Comparison of ENCODE assay signal across 23 cellular contexts in the genomic region with DNA sequence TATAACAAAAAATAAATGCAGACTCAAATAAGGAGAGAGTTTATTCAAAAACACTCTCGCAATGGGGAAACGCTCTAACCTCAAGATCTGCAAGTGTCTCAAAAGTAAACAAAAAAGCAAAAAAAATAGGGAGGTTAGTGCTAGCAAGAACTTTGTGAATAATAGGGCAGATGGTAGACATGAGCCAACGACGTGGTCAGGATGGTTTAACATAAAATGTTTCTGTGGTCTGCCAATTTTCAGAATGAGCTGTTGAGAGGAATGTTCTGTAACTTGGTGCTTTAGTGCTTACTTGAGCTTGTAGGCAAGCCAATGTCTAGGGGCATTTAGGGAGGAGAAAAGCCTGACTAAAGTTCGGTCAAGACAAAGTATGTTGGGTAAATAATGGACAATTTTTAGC.
"Had no signal": no experiment of that assay in that cellular context is flagged by ENCODE, and none has a peak within 500 bp of the region (broad histone marks: within the 10 kb centered on the region; RNA-seq: fewer than 3 reads in every experiment).

No MANE protein-coding gene starts in this region.

- H3K4me3 ChIP-seq: adrenal gland, cardiac muscle cell, PC-9 had no signal

- DNase-seq: activated CD4-positive, alpha-beta T cell treated with anti-CD3 and anti-CD28 coated beads for 48 hours; activated CD4-positive, alpha-beta T cell treated with anti-CD3 and anti-CD28 coated beads, Interleukin-2, amount 50 U/mL, for 4 hours; activated CD4-positive, CD25-positive, alpha-beta regulatory T cell treated with anti-CD3 and anti-CD28 coated beads, Interleukin-2, amount 50 U/mL, for 72 hours; activated CD8-positive, alpha-beta memory T cell treated with anti-CD3 and anti-CD28 coated beads, Interleukin-2, amount 50 U/mL, for 48 hours; activated CD8-positive, alpha-beta T cell treated with anti-CD3 and anti-CD28 coated beads, Interleukin-2, amount 10 ng/mL, durations not matched to agents 7 days and 5 days; activated naive CD4-positive, alpha-beta T cell treated with anti-CD3 and anti-CD28 coated beads, Interleukin-2, amount 50 U/mL, for 16 hours; activated naive CD8-positive, alpha-beta T cell treated with anti-CD3 and anti-CD28 coated beads, Interleukin-2, amount 10 ng/mL, durations not matched to agents 7 days and 5 days; activated T-cell treated with anti-CD3 and anti-CD28 coated beads, Interleukin-2, amount 50 U/mL, for 1 hour; adrenal gland; aorta; brain microvascular endothelial cell; Kasumi-1; MV-4-11; NCI-H1105; NCI-H1436; NCI-H1694 treated with DMSO at 0.1 percent for 48 hours; NCI-H2029 treated with DMSO at 0.1 percent for 48 hours; NCI-H2227 treated with DMSO at 0.1 percent for 48 hours; NCI-H526 treated with DMSO at 0.1 percent for 48 hours; PC-9; SHP77 treated with DMSO at 0.1 percent for 48 hours had no signal

- H3K4me2 ChIP-seq: PC-9 had no signal

- H3K36me3 ChIP-seq: adrenal gland, brain microvascular endothelial cell, cardiac muscle cell had no signal

- ATAC-seq: activated CD8-positive, alpha-beta T cell treated with anti-CD3 and anti-CD28 coated beads, Interleukin-2, amount 10 ng/mL, durations not matched to agents 7 days and 5 days; WTC11 had no signal

- H3K9me3 ChIP-seq: adrenal gland had no signal

- H3K4me1 ChIP-seq: adrenal gland had no signal

- H3K27me3 ChIP-seq: adrenal gland, brain microvascular endothelial cell, cardiac muscle cell had no signal

- H3K27ac ChIP-seq: adrenal gland, brain microvascular endothelial cell, cardiac muscle cell, PC-9 had no signal

- H2AFZ ChIP-seq: PC-9 had no signal
